ENCODE assay signal across 13 cellular contexts in genomic region chr11:129248618-129249017, GRCh38. TPM values are rescaled to one million over a fixed set of nuclear protein-coding genes. Genes with fewer than 3 reads are reported as not detected.
DNase-seq lines count a peak whose midpoint lies in the region; ATAC-seq and TF ChIP-seq lines count a peak whose summit lies in the region.
"Had no signal": no experiment of that assay in that cellular context is flagged by ENCODE, and none has a peak within 500 bp of the region (broad histone marks: within the 10 kb centered on the region; RNA-seq: fewer than 3 reads in every experiment).

No MANE protein-coding gene starts in this region.

- TF ChIP-seq CTCF in SK-N-SH (IDR thresholded peaks at IDR 0.05): no peak

- no peaks in the 10 kb centered on the region for H3K27me3 Mint-ChIP-seq in activated naive CD4-positive, alpha-beta T cell treated with anti-CD3 and anti-CD28 coated beads for 36 hours (ENCODE audit: low read depth)
- H3K27me3 Mint-ChIP-seq in activated naive CD8-positive, alpha-beta T cell treated with anti-CD3 and anti-CD28 coated beads, Interleukin-2, amount 50 U/mL, for 24 hours: no peaks in the 10 kb centered on the region

- H3K36me3 ChIP-seq in SK-N-SH (replicated peaks in 1 of 2; ENCODE audit: control insufficient read depth in 1 of 2, insufficient read depth in 2 of 2, low read length in 1 of 2): no peaks in the 10 kb centered on the region
- H3K36me3 ChIP-seq: gastrocnemius medialis had no signal

- no peaks in the 10 kb centered on the region for H4K20me1 ChIP-seq in SK-N-SH (ENCODE audit: insufficient read depth)

- H3K79me2 ChIP-seq in SK-N-SH (ENCODE audit: insufficient read depth): peaks cover 64% of the 10 kb centered on the region
- H3K79me2 ChIP-seq: parathyroid adenoma had no signal

- H3K9me2 ChIP-seq in SK-N-SH: no peaks in the 10 kb centered on the region

- DNase-seq in SHP77 (lab: John Stamatoyannopoulos, UW) (peak; percentile 1 to 6), SHP77 treated with DMSO at 0.1 percent for 48 hours (lab: John Stamatoyannopoulos, UW) (no peak), SK-N-SH (no peak), fibroblast of the conjunctiva (ENCODE audit: low read depth) (peak; percentile 46), stromal cell of bone marrow (ENCODE audit: low read depth) (peak; percentile 41)
- no peak for DNase-seq in activated naive CD4-positive, alpha-beta T cell treated with anti-CD3 and anti-CD28 coated beads for 36 hours
- DNase-seq in activated naive CD8-positive, alpha-beta T cell treated with anti-CD3 and anti-CD28 coated beads, Interleukin-2, amount 50 U/mL, for 24 hours: no peak
- DNase-seq: activated T-cell treated with anti-CD3 and anti-CD28 coated beads, Interleukin-2, amount 50 U/mL, for 48 hours; AML-193; gastrocnemius medialis had no signal

- no peak overlapping the region for H3K4me3 ChIP-seq in SK-N-SH (ENCODE audit: low read depth in 2 of 2, low read length in 1 of 2)
- H3K4me3 ChIP-seq: gastrocnemius medialis, K562 had no signal

- H3K4me1 ChIP-seq in SK-N-SH (ENCODE audit: control insufficient read depth in 1 of 2, insufficient read depth in 2 of 2, low read depth in 1 of 2, low read length in 1 of 2): peaks cover 4 to 53% of the 10 kb centered on the region in 2 experiments; a peak in 2 of 4 replicates
- H3K4me1 ChIP-seq: parathyroid adenoma had no signal

- no peak overlapping the region for H3K4me3 Mint-ChIP-seq in activated naive CD4-positive, alpha-beta T cell treated with anti-CD3 and anti-CD28 coated beads for 36 hours
- H3K4me3 Mint-ChIP-seq in activated naive CD8-positive, alpha-beta T cell treated with anti-CD3 and anti-CD28 coated beads, Interleukin-2, amount 50 U/mL, for 24 hours: no peak overlapping the region

- 26% methylated on average over 4 of the region's 4 CpGs for WGBS in SK-N-SH (ENCODE audit: low lambda C conversion rate)

- H2AFZ ChIP-seq in SK-N-SH (ENCODE audit: low read depth): no peak overlapping the region
- H2AFZ ChIP-seq: parathyroid adenoma had no signal

- POLR2A ChIA-PET in SK-N-SH (lab: Yijun Ruan, JAX): no interaction called here

- no peaks in the 10 kb centered on the region for H3K9me3 Mint-ChIP-seq in activated naive CD4-positive, alpha-beta T cell treated with anti-CD3 and anti-CD28 coated beads for 36 hours
- H3K9me3 Mint-ChIP-seq in activated naive CD8-positive, alpha-beta T cell treated with anti-CD3 and anti-CD28 coated beads, Interleukin-2, amount 50 U/mL, for 24 hours: no peaks in the 10 kb centered on the region

- no peak overlapping the region for H3K27ac Mint-ChIP-seq in activated naive CD4-positive, alpha-beta T cell treated with anti-CD3 and anti-CD28 coated beads for 36 hours
- H3K27ac Mint-ChIP-seq in activated naive CD8-positive, alpha-beta T cell treated with anti-CD3 and anti-CD28 coated beads, Interleukin-2, amount 50 U/mL, for 24 hours: no peak overlapping the region

- H3F3A ChIP-seq in SK-N-SH (replicated peaks; ENCODE audit: insufficient read depth): peaks cover 45% of the 10 kb centered on the region

- H3K27ac ChIP-seq in SK-N-SH (ENCODE audit: low read depth in 2 of 2, low read length in 1 of 2): peak overlapping the region; percentile 50 to 82
- H3K27ac ChIP-seq: gastrocnemius medialis, parathyroid adenoma had no signal

- intact Hi-C loops in activated naive CD4-positive, alpha-beta T cell treated with anti-CD3 and anti-CD28 coated beads for 36 hours (cut with micrococcal nuclease): no loop called here

- H3K36me3 Mint-ChIP-seq in activated naive CD4-positive, alpha-beta T cell treated with anti-CD3 and anti-CD28 coated beads for 36 hours (ENCODE audit: low read depth): no peaks in the 10 kb centered on the region
- H3K36me3 Mint-ChIP-seq in activated naive CD8-positive, alpha-beta T cell treated with anti-CD3 and anti-CD28 coated beads, Interleukin-2, amount 50 U/mL, for 24 hours (ENCODE audit: low read depth): no peaks in the 10 kb centered on the region

- CTCF ChIA-PET in SK-N-SH (lab: Yijun Ruan, JAX): no interaction called here
- CTCF ChIA-PET in activated naive CD4-positive, alpha-beta T cell treated with anti-CD3 and anti-CD28 coated beads for 36 hours (lab: Charles Lee): no interaction called here

- ATAC-seq in GM18870 (IDR thresholded peaks at IDR 0.05; ENCODE audit: unreplicated experiment): no peak
- ATAC-seq in activated naive CD8-positive, alpha-beta T cell treated with anti-CD3 and anti-CD28 coated beads, Interleukin-2, amount 50 U/mL, for 24 hours: no peak
- ATAC-seq: K562 had no signal

- H3K4me1 Mint-ChIP-seq in activated naive CD4-positive, alpha-beta T cell treated with anti-CD3 and anti-CD28 coated beads for 36 hours (ENCODE audit: low read depth): peaks cover 28% of the 10 kb centered on the region
- peaks cover 27% of the 10 kb centered on the region for H3K4me1 Mint-ChIP-seq in activated naive CD8-positive, alpha-beta T cell treated with anti-CD3 and anti-CD28 coated beads, Interleukin-2, amount 50 U/mL, for 24 hours

- no peak overlapping the region; the same call in 1 of the 2 replicates for H3K9ac ChIP-seq in SK-N-SH
- H3K9ac ChIP-seq: parathyroid adenoma had no signal

- no peaks in the 10 kb centered on the region for H3K27me3 ChIP-seq in SK-N-SH (ENCODE audit: insufficient read depth)
- H3K27me3 ChIP-seq: gastrocnemius medialis had no signal

- peak in 1 of 2 experiments; percentile 35; a peak in 1 of 4 replicates for TF ChIP-seq EP300 in SK-N-SH (IDR thresholded peaks at IDR 0.05; ENCODE audit: borderline replicate concordance in 1 of 2, low read depth in 1 of 2, low read length in 1 of 2)

- no peak for TF ChIP-seq RAD21 in SK-N-SH (IDR thresholded peaks at IDR 0.05; ENCODE audit: low read length)

- H3K9me3 ChIP-seq in SK-N-SH: no peaks in the 10 kb centered on the region
- H3K9me3 ChIP-seq: gastrocnemius medialis had no signal

- peak overlapping the region; percentile 36; the same call in 1 of the 2 replicates for H3K4me2 ChIP-seq in SK-N-SH

TF ChIP-seq in SK-N-SH, 30 proteins besides CTCF, POLR2A, EP300 and RAD21:
- peak; percentile 93 for TF ChIP-seq MAX (IDR thresholded peaks at IDR 0.05; ENCODE audit: low read depth)
- TF ChIP-seq TCF12 (IDR thresholded peaks at IDR 0.05): peak; percentile 92
- 0 out of 2 replicates have a peak, but pooled peaks have one; percentile 6 for TF ChIP-seq PBX3 (IDR thresholded peaks at IDR 0.05)
- peak; percentile 62 for TF ChIP-seq JUND (IDR thresholded peaks at IDR 0.05)
- no peak for TF ChIP-seq ELF1 (IDR thresholded peaks at IDR 0.05)
- peak; percentile 79; the same call in 1 of the 2 replicates for TF ChIP-seq FOSL2 (IDR thresholded peaks at IDR 0.05; ENCODE audit: borderline replicate concordance, low read depth)
- no peak for TF ChIP-seq FOXM1 (IDR thresholded peaks at IDR 0.05; ENCODE audit: low read depth)
- TF ChIP-seq SIN3A (IDR thresholded peaks at IDR 0.05; ENCODE audit: borderline replicate concordance, low read depth, low read length): 0 out of 2 replicates have a peak, but pooled peaks have one; percentile 36

RNA-seq across cellular contexts. Expression of gene ARHGAP32, which starts 56.5 kb away (rescaled TPM):
- polyA plus RNA-seq in SK-N-SH (2012; rRNA removed): 4.8 and 5.5 TPM in 2 replicates
- polyA plus RNA-seq in SK-N-SH (2012; cell fraction: cytosol; rRNA removed): 3.0 and 3.5 TPM in 2 replicates
- polyA plus RNA-seq in SK-N-SH (2012; cell fraction: nucleus; rRNA removed): 9.7 and 12.5 TPM in 2 replicates
- total RNA-seq in activated naive CD4-positive, alpha-beta T cell treated with anti-CD3 and anti-CD28 coated beads for 36 hours: 10 to 100 TPM in 1 of 2 experiments, 1 to 10 TPM in 1; 8.9 to 10.3 TPM
- polyA plus RNA-seq: K562 had no signal

Comparison
In these comparisons a context has a peak if more than half of its experiments do, and no peak if none do; other contexts are left out.
1. DNase-seq: peak in SHP77 (2 of 2), fibroblast of the conjunctiva (single experiment) and stromal cell of bone marrow (single experiment); none in SHP77 treated with DMSO at 0.1 percent for 48 hours (single experiment), SK-N-SH (single experiment), activated naive CD4-positive, alpha-beta T cell treated with anti-CD3 and anti-CD28 coated beads for 36 hours (single experiment) and activated naive CD8-positive, alpha-beta T cell treated with anti-CD3 and anti-CD28 coated beads, Interleukin-2, amount 50 U/mL, for 24 hours (single experiment).